ENCODE assay signal across 24 cellular contexts in the genomic region with DNA sequence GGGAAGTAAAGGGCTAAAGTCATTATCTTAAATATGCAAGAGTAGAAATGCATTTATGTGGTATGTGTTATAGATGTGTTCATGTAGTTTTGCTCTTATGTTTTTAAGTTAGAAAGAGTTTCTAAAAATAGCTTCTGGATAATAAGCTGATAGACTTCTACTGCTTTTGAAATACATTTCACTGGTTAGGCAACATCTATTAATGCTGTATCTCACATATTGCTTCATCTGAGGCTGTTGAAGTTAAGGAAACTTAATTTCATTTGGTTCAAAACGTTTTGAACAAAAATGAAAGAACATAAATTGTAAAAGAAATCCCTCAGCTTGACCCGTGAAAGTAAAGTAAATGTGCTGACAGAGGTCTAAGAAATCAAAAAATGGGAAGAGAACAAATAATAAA.
"Had no signal": no experiment of that assay in that cellular context is flagged by ENCODE, and none has a peak within 500 bp of the region (broad histone marks: within the 10 kb centered on the region; RNA-seq: fewer than 3 reads in every experiment).

No MANE protein-coding gene starts in this region.

- H3K9me3 ChIP-seq: left lung, mucosa of descending colon, ovary, right atrium auricular region, right lobe of liver, spleen, tibial nerve, vagina had no signal

- H3K27me3 ChIP-seq: ovary, right lobe of liver, tibial nerve, vagina had no signal

- DNase-seq: hippocampal formation; kidney; left colon; left lung; mesendoderm; mucosa of descending colon; naive thymus-derived CD4-positive, alpha-beta T cell; ovary; right lobe of liver; spleen; stimulated activated CD4-positive, alpha-beta T cell treated with anti-CD3 and anti-CD28 coated beads, Interleukin-1b, Interleukin-23, amount 100 ng/mL, for 48 hours; stimulated activated CD4-positive, alpha-beta T cell treated with anti-CD3 and anti-CD28 coated beads, Interleukin-2, amount 100 ng/mL, for 48 hours; stimulated activated CD4-positive, alpha-beta T cell treated with anti-CD3 and anti-CD28 coated beads, Interleukin-4, amount 100 ng/mL, for 4 hours; stimulated activated CD8-positive, alpha-beta memory T cell treated with anti-CD3 and anti-CD28 coated beads, Interleukin-4, amount 100 ng/mL, for 48 hours; stimulated activated naive CD4-positive, alpha-beta T cell treated with Interleukin-2 at 50 U/mL for 16 hours; stimulated activated naive CD8-positive, alpha-beta T cell treated with anti-CD3 and anti-CD28 coated beads, Interleukin-15, amount 100 ng/mL, for 72 hours; substantia nigra had no signal

- H3K36me3 ChIP-seq: left lung, ovary, right atrium auricular region, right lobe of liver, spleen, tibial nerve, vagina had no signal

- ATAC-seq: left colon; left lung; mucosa of descending colon; naive thymus-derived CD4-positive, alpha-beta T cell; natural killer cell treated with Interleukin-12 subunit alpha and Interleukin-12 subunit beta and Interleukin-15 and Interleukin-18, amount 100 ng/mL, for 72 hours; right lobe of liver; stimulated activated memory B cell treated with anti-CD40 and anti-IgM and Interleukin-4, amounts not matched to agents 10 μg/mL and 1 μg/mL and 100 μg/mL, for 72 hours; stimulated activated naive CD8-positive, alpha-beta T cell treated with anti-CD3 and anti-CD28 coated beads, Interleukin-15, amount 100 ng/mL, for 72 hours had no signal

- H3K4me1 ChIP-seq: left lung, right atrium auricular region, right lobe of liver, spleen, tibial nerve, vagina had no signal

- H3K4me3 ChIP-seq: left lung, lung, mucosa of descending colon, ovary, right atrium auricular region, right lobe of liver, skin epidermis, spleen, tibial nerve, vagina had no signal

- H3K27ac ChIP-seq: left lung, ovary, right atrium auricular region, right lobe of liver, skin epidermis, spleen, tibial nerve, vagina had no signal
